ENCODE assay signal across 22 cellular contexts in the genomic region with DNA sequence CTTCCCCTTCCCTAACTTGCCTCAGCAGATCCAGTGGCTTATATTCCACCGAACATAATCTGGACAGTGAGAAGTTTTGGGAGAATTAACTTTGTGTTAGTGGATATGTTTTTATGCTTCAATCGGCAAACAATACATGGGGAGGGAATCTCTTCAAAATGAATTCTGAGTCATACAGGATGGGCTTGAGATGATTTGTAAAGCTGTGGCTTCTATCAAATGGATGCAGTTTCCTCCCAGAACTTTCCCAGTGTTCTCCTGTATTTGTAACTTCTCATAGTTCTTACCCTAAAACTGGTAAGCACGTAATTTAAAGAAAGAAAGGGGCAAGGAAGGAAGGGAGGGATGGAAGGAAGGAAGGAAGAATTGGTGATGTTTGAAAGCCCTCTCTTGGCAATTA. TPM values are rescaled to one million over a fixed set of nuclear protein-coding genes. Genes with fewer than 3 reads are reported as not detected.
DNase-seq lines count a peak whose midpoint lies in the region; ATAC-seq and TF ChIP-seq lines count a peak whose summit lies in the region.
"Had no signal": no experiment of that assay in that cellular context is flagged by ENCODE, and none has a peak within 500 bp of the region (broad histone marks: within the 10 kb centered on the region; RNA-seq: fewer than 3 reads in every experiment).

No MANE protein-coding gene starts in this region.

- H2BK120ac ChIP-seq in mesendoderm (ENCODE audit: low read depth, low read length): no peak overlapping the region

- H3K56ac ChIP-seq in mesendoderm (ENCODE audit: low read length): no peak overlapping the region

- H3K4me2 ChIP-seq in SK-N-SH: no peak overlapping the region
- no peak overlapping the region for H3K4me2 ChIP-seq in mesendoderm (ENCODE audit: low read length)
- H3K4me2 ChIP-seq: A549 had no signal

- no peak overlapping the region for H3K4me3 ChIP-seq in SK-N-SH (ENCODE audit: low read depth in 2 of 2, low read length in 1 of 2)
- no peak overlapping the region for H3K4me3 ChIP-seq in mesendoderm (ENCODE audit: low read length)
- H3K4me3 ChIP-seq: A549; BLaER1 treated with 17β-estradiol and CSF1 and Interleukin-3, amounts not matched to agents 10 nM and 100 nM had no signal

- no peak overlapping the region for H4K5ac ChIP-seq in mesendoderm (ENCODE audit: low read length)

- no peaks in the 10 kb centered on the region for H3K79me1 ChIP-seq in mesendoderm (ENCODE audit: low read length)

- H2BK5ac ChIP-seq in mesendoderm (ENCODE audit: low read length): no peak overlapping the region

- TF ChIP-seq EP300 in SK-N-SH (IDR thresholded peaks at IDR 0.05; ENCODE audit: borderline replicate concordance in 1 of 2, low read depth in 1 of 2, low read length in 1 of 2): no peak

- H3K9me3 ChIP-seq in SK-N-SH: no peaks in the 10 kb centered on the region
- H3K9me3 ChIP-seq: A549; BLaER1 treated with 17β-estradiol and CSF1 and Interleukin-3, amounts not matched to agents 10 nM and 100 nM had no signal

- peak overlapping the region; percentile 31; the same call in 1 of the 2 replicates for H2AFZ ChIP-seq in SK-N-SH (ENCODE audit: low read depth)

- H3K27ac ChIP-seq in SK-N-SH (ENCODE audit: low read depth in 2 of 2, low read length in 1 of 2) (no peak overlapping the region), mesendoderm (ENCODE audit: low read depth, low read length) (no peak overlapping the region)
- H3K27ac ChIP-seq: 22Rv1; A549; BLaER1 treated with 17β-estradiol and CSF1 and Interleukin-3, amounts not matched to agents 10 nM and 100 nM; C4-2B had no signal

- H3K27me3 ChIP-seq in SK-N-SH (ENCODE audit: insufficient read depth) (no peaks in the 10 kb centered on the region), mesendoderm (ENCODE audit: insufficient read depth, low read length, poor library complexity) (no peaks in the 10 kb centered on the region)
- H3K27me3 ChIP-seq: BLaER1 treated with 17β-estradiol and CSF1 and Interleukin-3, amounts not matched to agents 10 nM and 100 nM had no signal

- WGBS in SK-N-SH (ENCODE audit: low lambda C conversion rate): 64% methylated on average over 3 of the region's 3 CpGs
- no CpG with 5 or more reads among the region's 3 CpGs for WGBS in mesendoderm (ENCODE audit: extremely low coverage, insufficient coverage, low lambda C conversion rate)

- no peaks in the 10 kb centered on the region for H3K36me3 ChIP-seq in SK-N-SH (replicated peaks in 1 of 2; ENCODE audit: control insufficient read depth in 1 of 2, insufficient read depth in 2 of 2, low read length in 1 of 2)
- H3K36me3 ChIP-seq in mesendoderm (ENCODE audit: control insufficient read depth, insufficient read depth, low read length): no peaks in the 10 kb centered on the region
- H3K36me3 ChIP-seq: BLaER1 treated with 17β-estradiol and CSF1 and Interleukin-3, amounts not matched to agents 10 nM and 100 nM had no signal

- no peak for TF ChIP-seq CTCF in SK-N-SH (IDR thresholded peaks at IDR 0.05)

- H2BK15ac ChIP-seq in mesendoderm (replicated peaks; ENCODE audit: low read depth): no peak overlapping the region

- H3K9me2 ChIP-seq in SK-N-SH: no peaks in the 10 kb centered on the region

- no peak for DNase-seq in SK-N-SH
- peak; percentile 69 for DNase-seq in dermis blood vessel endothelial cell
- peak; percentile 23 to 74 for DNase-seq in lung microvascular endothelial cell (ENCODE audit: low read depth in 2 of 2)
- DNase-seq in NCI-H1105 (lab: John Stamatoyannopoulos, UW): no peak
- DNase-seq in COLO829 (ENCODE audit: low spot score): no peak
- no peak for DNase-seq in mesendoderm
- DNase-seq: AML-193; CD4-positive, alpha-beta T cell; CD8-positive, alpha-beta T cell; COR-L47; DMS 273 treated with DMSO at 0.1 percent for 48 hours; DMS153; DMS53; DMS79; DND-41; EL; GDM1 had no signal

- no peak overlapping the region for H3K18ac ChIP-seq in mesendoderm (ENCODE audit: low read length)

- no peaks in the 10 kb centered on the region for H3K79me2 ChIP-seq in SK-N-SH (ENCODE audit: insufficient read depth)
- no peaks in the 10 kb centered on the region for H3K79me2 ChIP-seq in mesendoderm (ENCODE audit: control insufficient read depth, insufficient read depth, low read length)

- no peak overlapping the region for H3K4ac ChIP-seq in mesendoderm (ENCODE audit: low read depth, low read length)

- TF ChIP-seq RAD21 in SK-N-SH (IDR thresholded peaks at IDR 0.05; ENCODE audit: low read length): no peak

- H4K20me1 ChIP-seq in SK-N-SH (ENCODE audit: insufficient read depth): no peaks in the 10 kb centered on the region
- H4K20me1 ChIP-seq: BLaER1 treated with 17β-estradiol and CSF1 and Interleukin-3, amounts not matched to agents 10 nM and 100 nM had no signal

- ATAC-seq in SK-N-SH treated with all-trans-retinoic acid at 6 μM for 48 hours: no peak
- ATAC-seq: A549; CD8-positive, alpha-beta T cell had no signal

- H2AK5ac ChIP-seq in mesendoderm (ENCODE audit: low read length): no peak overlapping the region

- H3K4me1 ChIP-seq in SK-N-SH (ENCODE audit: control insufficient read depth in 1 of 2, insufficient read depth in 2 of 2, low read depth in 1 of 2, low read length in 1 of 2) (peaks cover 0 to 5% of the 10 kb centered on the region in 2 experiments; a peak in 1 of 4 replicates), mesendoderm (ENCODE audit: control insufficient read depth, low read depth, low read length) (peaks cover 4% of the 10 kb centered on the region)
- H3K4me1 ChIP-seq: A549 had no signal

- POLR2A ChIA-PET in SK-N-SH (lab: Yijun Ruan, JAX): no interaction called here

- H3K23ac ChIP-seq in mesendoderm (ENCODE audit: low read length): no peak overlapping the region

- H4K8ac ChIP-seq in mesendoderm (ENCODE audit: low read depth, low read length): no peak overlapping the region

- CTCF ChIA-PET in SK-N-SH (lab: Yijun Ruan, JAX): interaction anchor here (1.0 to 1.7 kb wide), 2 partner anchors 10 to 385 kb away, joined by 5 read pairs; no protein-coding TSS in a partner anchor

- H3F3A ChIP-seq in SK-N-SH (replicated peaks; ENCODE audit: insufficient read depth): peaks cover 6% of the 10 kb centered on the region

- no peak overlapping the region for H3K9ac ChIP-seq in SK-N-SH
- no peak overlapping the region for H3K9ac ChIP-seq in mesendoderm (ENCODE audit: low read length)
- H3K9ac ChIP-seq: BLaER1 treated with 17β-estradiol and CSF1 and Interleukin-3, amounts not matched to agents 10 nM and 100 nM had no signal

TF ChIP-seq in SK-N-SH, 30 proteins besides CTCF, POLR2A, EP300 and RAD21 (continues in another document):
- TF ChIP-seq MEF2A (IDR thresholded peaks at IDR 0.05; ENCODE audit: borderline replicate concordance, low read depth) (no peak), SMC3 (IDR thresholded peaks at IDR 0.05; ENCODE audit: low read depth, low read length) (no peak), TEAD4 (IDR thresholded peaks at IDR 0.05; ENCODE audit: borderline replicate concordance, insufficient read depth) (no peak), GABPA (IDR thresholded peaks at IDR 0.05; ENCODE audit: low read depth) (no peak), MXI1 (IDR thresholded peaks at IDR 0.05; ENCODE audit: low read depth, low read length) (no peak), YY1 (IDR thresholded peaks at IDR 0.05; ENCODE audit: low read depth) (no peak)
- TF ChIP-seq, protein P1, sequence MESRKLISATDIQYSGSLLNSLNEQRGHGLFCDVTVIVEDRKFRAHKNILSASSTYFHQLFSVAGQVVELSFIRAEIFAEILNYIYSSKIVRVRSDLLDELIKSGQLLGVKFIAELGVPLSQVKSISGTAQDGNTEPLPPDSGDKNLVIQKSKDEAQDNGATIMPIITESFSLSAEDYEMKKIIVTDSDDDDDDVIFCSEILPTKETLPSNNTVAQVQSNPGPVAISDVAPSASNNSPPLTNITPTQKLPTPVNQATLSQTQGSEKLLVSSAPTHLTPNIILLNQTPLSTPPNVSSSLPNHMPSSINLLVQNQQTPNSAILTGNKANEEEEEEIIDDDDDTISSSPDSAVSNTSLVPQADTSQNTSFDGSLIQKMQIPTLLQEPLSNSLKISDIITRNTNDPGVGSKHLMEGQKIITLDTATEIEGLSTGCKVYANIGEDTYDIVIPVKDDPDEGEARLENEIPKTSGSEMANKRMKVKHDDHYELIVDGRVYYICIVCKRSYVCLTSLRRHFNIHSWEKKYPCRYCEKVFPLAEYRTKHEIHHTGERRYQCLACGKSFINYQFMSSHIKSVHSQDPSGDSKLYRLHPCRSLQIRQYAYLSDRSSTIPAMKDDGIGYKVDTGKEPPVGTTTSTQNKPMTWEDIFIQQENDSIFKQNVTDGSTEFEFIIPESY (IDR thresholded peaks at IDR 0.05; ENCODE audit: borderline replicate concordance, low read depth): no peak

TF ChIP-seq in SK-N-SH treated with all-trans-retinoic acid at 6 μM for 48 hours, 23 proteins besides CTCF, POLR2A, EP300 and RAD21 (continues in another document):
- TF ChIP-seq, protein P2, sequence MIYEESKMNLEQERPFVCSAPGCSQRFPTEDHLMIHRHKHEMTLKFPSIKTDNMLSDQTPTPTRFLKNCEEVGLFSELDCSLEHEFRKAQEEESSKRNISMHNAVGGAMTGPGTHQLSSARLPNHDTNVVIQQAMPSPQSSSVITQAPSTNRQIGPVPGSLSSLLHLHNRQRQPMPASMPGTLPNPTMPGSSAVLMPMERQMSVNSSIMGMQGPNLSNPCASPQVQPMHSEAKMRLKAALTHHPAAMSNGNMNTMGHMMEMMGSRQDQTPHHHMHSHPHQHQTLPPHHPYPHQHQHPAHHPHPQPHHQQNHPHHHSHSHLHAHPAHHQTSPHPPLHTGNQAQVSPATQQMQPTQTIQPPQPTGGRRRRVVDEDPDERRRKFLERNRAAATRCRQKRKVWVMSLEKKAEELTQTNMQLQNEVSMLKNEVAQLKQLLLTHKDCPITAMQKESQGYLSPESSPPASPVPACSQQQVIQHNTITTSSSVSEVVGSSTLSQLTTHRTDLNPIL (CRISPR knock-in tag; IDR thresholded peaks at IDR 0.05; ENCODE audit: low read depth): no peak
- TF ChIP-seq ZC3H10 (CRISPR knock-in tag; IDR thresholded peaks at IDR 0.05) (no peak), ZNF565 (CRISPR knock-in tag; conservative IDR thresholded peaks at IDR 0.05; ENCODE audit: low read depth) (no peak)

RNA-seq across cellular contexts. Expression of a gene that starts 36.8 kb away (rescaled TPM):
- 32.8 and 34.7 TPM in 2 replicates for polyA plus RNA-seq in SK-N-SH (2012; rRNA removed)
- 47.0 and 63.9 TPM in 2 replicates for polyA plus RNA-seq in SK-N-SH (2012; cell fraction: cytosol; rRNA removed)
- 6.5 and 11.0 TPM in 2 replicates for polyA plus RNA-seq in SK-N-SH (2012; cell fraction: nucleus; rRNA removed)
- total RNA-seq in dermis blood vessel endothelial cell (16.2 and 20.3 TPM in 2 replicates), lung microvascular endothelial cell (12.6 and 13.7 TPM in 2 replicates)
- polyA plus RNA-seq in mesendoderm (2013, experiment 1 of 2): 52.6 TPM
- polyA plus RNA-seq in mesendoderm (2013, experiment 2 of 2): 52.5 TPM

Comparison
In these comparisons a context has a peak if more than half of its experiments do, and no peak if none do; other contexts are left out.
1. DNase-seq: peak in dermis blood vessel endothelial cell (single experiment) and lung microvascular endothelial cell (2 of 2); none in SK-N-SH (single experiment), NCI-H1105 (single experiment), COLO829 (single experiment) and mesendoderm (single experiment).